Comparison of ENCODE assay signal across 28 cellular contexts in the genomic region with DNA sequence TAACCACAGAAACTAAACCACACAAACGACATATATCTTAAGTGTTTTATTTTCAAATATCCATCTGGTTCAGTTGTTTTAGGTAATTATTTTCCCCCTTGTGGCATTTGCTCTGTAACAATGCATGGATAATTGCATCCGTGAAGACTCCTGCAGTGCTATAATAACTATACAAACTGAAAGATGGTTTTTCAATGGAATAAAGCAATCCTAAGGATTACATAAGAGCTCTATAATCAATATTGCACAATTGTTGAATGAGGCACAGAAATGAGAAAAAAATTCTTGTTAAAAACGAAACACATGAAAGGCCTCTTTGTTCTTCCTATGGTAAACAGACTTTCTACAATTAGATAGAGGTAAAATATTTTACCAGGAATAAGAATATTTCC.
"Had no signal": no experiment of that assay in that cellular context is flagged by ENCODE, and none has a peak within 500 bp of the region (broad histone marks: within the 10 kb centered on the region; RNA-seq: fewer than 3 reads in every experiment).

No MANE protein-coding gene starts in this region.

- FAIRE-seq: bronchial epithelial cell had no signal

- H3K4me1 ChIP-seq: ascending aorta had no signal

- H3K36me3 ChIP-seq: ascending aorta had no signal

- DNase-seq: activated B cell treated with CpG ODN at 0.5 μM for 24 hours; activated CD4-positive, alpha-beta T cell treated with anti-CD3 and anti-CD28 coated beads for 1 hour; activated CD4-positive, alpha-beta T cell treated with anti-CD3 and anti-CD28 coated beads, Interleukin-2, amount 10 ng/mL, durations not matched to agents 24 days and 14 days; activated CD4-positive, alpha-beta T cell treated with anti-CD3 and anti-CD28 coated beads, Interleukin-2, amount 50 U/mL, for 48 hours; activated CD8-positive, alpha-beta memory T cell treated with anti-CD3 and anti-CD28 coated beads for 24 hours; activated effector memory CD4-positive, alpha-beta T cell treated with anti-CD3 and anti-CD28 coated beads, Interleukin-2, amount 50 U/mL, for 16 hours; activated naive CD4-positive, alpha-beta T cell treated with Interleukin-2 at 50 U/mL for 16 hours; activated naive CD8-positive, alpha-beta T cell treated with anti-CD3 and anti-CD28 coated beads, Interleukin-2, amount 50 U/mL, for 24 hours; activated T-cell treated with anti-CD3 and anti-CD28 coated beads, Interleukin-2, amount 50 U/mL, for 4 hours; amniotic stem cell; central memory CD4-positive, alpha-beta T cell; MM.1S; NCI-H1105; NCI-H1694; NCI-H2029 treated with DMSO at 0.1 percent for 48 hours; NCI-H2171 treated with DMSO at 0.1 percent for 48 hours; NCI-H226; NCI-H526; OCI-M1; RPMI8226; T-helper 17 cell; T-helper 9 cell had no signal

- H3K9me3 ChIP-seq: ascending aorta, body of pancreas had no signal

- H3K27ac ChIP-seq: ascending aorta had no signal

- H3K27me3 ChIP-seq: ascending aorta, body of pancreas had no signal

- ATAC-seq: activated naive CD4-positive, alpha-beta T cell treated with anti-CD3 and anti-CD28 coated beads, Interleukin-2, amount 50 U/mL, for 72 hours; activated naive CD8-positive, alpha-beta T cell treated with anti-CD3 and anti-CD28 coated beads, Interleukin-2, amount 50 U/mL, for 24 hours; activated T-cell treated with anti-CD3 and anti-CD28 coated beads, Interleukin-2, amount 50 U/mL, for 4 hours; Panc1; Right ventricle myocardium inferior; T-helper 17 cell had no signal

- H3K4me3 ChIP-seq: ascending aorta, body of pancreas had no signal
